ENCODE assay signal across 8 cellular contexts in genomic region chr21:14686466-14687276, GRCh38.
DNase-seq lines count a peak whose midpoint lies in the region; ATAC-seq, FAIRE-seq and TF ChIP-seq lines count a peak whose summit lies in the region.

No MANE protein-coding gene starts in this region.

- no peaks in the 10 kb centered on the region for H3K9me3 ChIP-seq in CD4-positive, alpha-beta T cell (ENCODE audit: control insufficient read depth, low read length)

- H3K9me3 Mint-ChIP-seq in dendritic cell treated with granulocyte-macrophage colony-stimulating factor and Interleukin-4, amounts not matched to agents 40 ng/mL and 50 ng/mL, for 4 days, result peaks cover 26% of the 10 kb centered on the region
- peaks cover 0 to 10% (median 0%) of the 10 kb centered on the region in 9 donors for H3K9me3 Mint-ChIP-seq in naive thymus-derived CD8-positive, alpha-beta T cell
- H3K9me3 Mint-ChIP-seq in CD4-positive, alpha-beta T cell, result no peaks in the 10 kb centered on the region

- POLR2A ChIA-PET in naive thymus-derived CD8-positive, alpha-beta T cell (lab: Charles Lee), result no interaction called here
- POLR2A ChIA-PET in CD4-positive, alpha-beta T cell (lab: Charles Lee), result interaction anchor here (2.6 kb wide), 1 partner anchor 10 kb away, joined by 13 read pairs; no protein-coding TSS in a partner anchor

- H3K27me3 ChIP-seq in CD4-positive, alpha-beta T cell (ENCODE audit: control insufficient read depth, insufficient read depth, low read length), result no peaks in the 10 kb centered on the region

- no peaks in the 10 kb centered on the region for H3K27me3 Mint-ChIP-seq in dendritic cell treated with granulocyte-macrophage colony-stimulating factor and Interleukin-4, amounts not matched to agents 40 ng/mL and 50 ng/mL, for 4 days
- H3K27me3 Mint-ChIP-seq in naive thymus-derived CD8-positive, alpha-beta T cell, result no peaks in the 10 kb centered on the region
- H3K27me3 Mint-ChIP-seq in CD4-positive, alpha-beta T cell, result no peaks in the 10 kb centered on the region

- H3K27ac ChIP-seq in CD4-positive, alpha-beta T cell (ENCODE audit: low read depth, low read length), result no peak overlapping the region

- CTCF ChIA-PET in CD4-positive, alpha-beta T cell (lab: Charles Lee), result no interaction called here

- ATAC-seq in GM21381 (IDR thresholded peaks at IDR 0.05; ENCODE audit: unreplicated experiment), result peak; percentile 72
- peak; percentile 46 for ATAC-seq in HG03457 (IDR thresholded peaks at IDR 0.05; ENCODE audit: unreplicated experiment)
- ATAC-seq in naive thymus-derived CD8-positive, alpha-beta T cell, result no peak
- no peak for ATAC-seq in CD4-positive, alpha-beta T cell (ENCODE audit: poor library complexity)

- intact Hi-C loops in dendritic cell treated with granulocyte-macrophage colony-stimulating factor and Interleukin-4, amounts not matched to agents 40 ng/mL and 50 ng/mL, for 4 days (cut with micrococcal nuclease), result loop anchor here (5.0 kb wide), 2 partner anchors 51 to 149 kb away; no protein-coding TSS in a partner anchor
- intact Hi-C loops in CD4-positive, alpha-beta T cell (cut with DNase I, micrococcal nuclease), result no loop called here

- FAIRE-seq in GM12892 (lab: Jason Lieb, UNC), result peak; percentile 98

- TF ChIP-seq POLR2A in GM12892 (IDR thresholded peaks at IDR 0.05; ENCODE audit: low read depth, low read length), result no peak

- peak overlapping the region; percentile 90 for H3K27ac Mint-ChIP-seq in dendritic cell treated with granulocyte-macrophage colony-stimulating factor and Interleukin-4, amounts not matched to agents 40 ng/mL and 50 ng/mL, for 4 days
- H3K27ac Mint-ChIP-seq in naive thymus-derived CD8-positive, alpha-beta T cell, result peak overlapping the region in 5 of 10 donors; percentile 16 to 70 (median 53)
- no peak overlapping the region for H3K27ac Mint-ChIP-seq in CD4-positive, alpha-beta T cell

- H3K4me1 Mint-ChIP-seq in dendritic cell treated with granulocyte-macrophage colony-stimulating factor and Interleukin-4, amounts not matched to agents 40 ng/mL and 50 ng/mL, for 4 days (ENCODE audit: low read depth), result peaks cover 87% of the 10 kb centered on the region
- H3K4me1 Mint-ChIP-seq in naive thymus-derived CD8-positive, alpha-beta T cell, result peaks cover 7 to 54% (median 18%) of the 10 kb centered on the region in 4 donors
- peaks cover 34% of the 10 kb centered on the region for H3K4me1 Mint-ChIP-seq in CD4-positive, alpha-beta T cell (ENCODE audit: low read depth)

- H3K36me3 Mint-ChIP-seq in dendritic cell treated with granulocyte-macrophage colony-stimulating factor and Interleukin-4, amounts not matched to agents 40 ng/mL and 50 ng/mL, for 4 days (ENCODE audit: low read depth), result peaks cover 25% of the 10 kb centered on the region
- H3K36me3 Mint-ChIP-seq in naive thymus-derived CD8-positive, alpha-beta T cell, result peaks cover 0 to 10% (median 8%) of the 10 kb centered on the region in 3 donors
- no peaks in the 10 kb centered on the region for H3K36me3 Mint-ChIP-seq in CD4-positive, alpha-beta T cell (ENCODE audit: low read depth)

- TF ChIP-seq CTCF in CD4-positive, alpha-beta T cell (IDR thresholded peaks at IDR 0.05), result no peak

- no peak for DNase-seq in GM12892 (ENCODE audit: insufficient read length)
- DNase-seq in naive thymus-derived CD8-positive, alpha-beta T cell, result no peak
- no peak for DNase-seq in GOT3 (lab: John Stamatoyannopoulos, UW)
- DNase-seq in NCI-H82 treated with DMSO at 0.1 percent for 48 hours (lab: John Stamatoyannopoulos, UW; ENCODE audit: unreplicated experiment), result no peak
- DNase-seq in CD4-positive, alpha-beta T cell, result no peak

- no peak overlapping the region for H3K4me3 Mint-ChIP-seq in dendritic cell treated with granulocyte-macrophage colony-stimulating factor and Interleukin-4, amounts not matched to agents 40 ng/mL and 50 ng/mL, for 4 days
- H3K4me3 Mint-ChIP-seq in naive thymus-derived CD8-positive, alpha-beta T cell, result peak overlapping the region in 5 of 10 donors; percentile 11 to 54 (median 20)
- no peak overlapping the region for H3K4me3 Mint-ChIP-seq in CD4-positive, alpha-beta T cell

Comparison
In these comparisons a context has a peak if more than half of its experiments do, and no peak if none do; other contexts are left out.
1. ATAC-seq: peak in GM21381 (single experiment) and HG03457 (single experiment); none in naive thymus-derived CD8-positive, alpha-beta T cell (0 of 2) and CD4-positive, alpha-beta T cell (single experiment).